ENCODE assay signal across 1 cellular context in the genomic region with DNA sequence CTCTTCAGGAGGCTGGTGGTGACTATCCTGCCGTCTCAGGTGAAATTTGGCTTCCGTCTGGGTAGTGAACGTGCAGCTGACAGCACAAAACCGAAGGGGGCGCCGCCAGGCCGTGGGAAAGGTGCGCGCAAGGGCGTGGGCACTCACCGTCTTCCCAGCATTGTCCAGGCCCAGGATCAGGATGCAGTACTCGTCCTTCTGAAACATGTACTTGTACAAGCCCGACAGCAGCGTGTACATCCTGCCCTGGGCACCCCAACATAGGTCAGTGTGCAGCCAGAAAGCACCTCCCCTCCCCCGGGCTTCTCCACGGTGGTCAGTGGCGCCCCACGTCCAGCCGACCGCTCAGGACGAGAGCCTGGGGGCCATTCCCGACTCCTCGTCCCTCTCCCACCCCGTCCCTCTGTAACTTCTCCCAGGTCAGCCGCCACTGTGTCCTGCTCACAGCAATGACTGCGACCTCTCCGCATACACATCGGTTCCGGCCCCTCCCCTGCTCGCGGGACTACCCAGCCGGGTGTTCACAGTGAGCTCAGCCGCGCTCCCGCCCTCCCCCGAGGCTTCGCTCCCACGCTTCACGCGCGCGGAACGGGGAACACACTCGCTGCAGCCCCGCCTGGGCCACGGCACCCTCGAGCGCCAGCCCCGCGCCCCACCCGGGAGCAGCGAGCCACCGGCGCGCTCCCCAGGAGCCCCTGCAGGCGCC.
TF ChIP-seq lines count a peak whose summit lies in the region.

No MANE protein-coding gene starts in this region.

TF ChIP-seq in GM12878, 131 proteins besides CTCF, POLR2A, EP300 and RAD21 (continued from another document):
- TF ChIP-seq, protein P1, sequence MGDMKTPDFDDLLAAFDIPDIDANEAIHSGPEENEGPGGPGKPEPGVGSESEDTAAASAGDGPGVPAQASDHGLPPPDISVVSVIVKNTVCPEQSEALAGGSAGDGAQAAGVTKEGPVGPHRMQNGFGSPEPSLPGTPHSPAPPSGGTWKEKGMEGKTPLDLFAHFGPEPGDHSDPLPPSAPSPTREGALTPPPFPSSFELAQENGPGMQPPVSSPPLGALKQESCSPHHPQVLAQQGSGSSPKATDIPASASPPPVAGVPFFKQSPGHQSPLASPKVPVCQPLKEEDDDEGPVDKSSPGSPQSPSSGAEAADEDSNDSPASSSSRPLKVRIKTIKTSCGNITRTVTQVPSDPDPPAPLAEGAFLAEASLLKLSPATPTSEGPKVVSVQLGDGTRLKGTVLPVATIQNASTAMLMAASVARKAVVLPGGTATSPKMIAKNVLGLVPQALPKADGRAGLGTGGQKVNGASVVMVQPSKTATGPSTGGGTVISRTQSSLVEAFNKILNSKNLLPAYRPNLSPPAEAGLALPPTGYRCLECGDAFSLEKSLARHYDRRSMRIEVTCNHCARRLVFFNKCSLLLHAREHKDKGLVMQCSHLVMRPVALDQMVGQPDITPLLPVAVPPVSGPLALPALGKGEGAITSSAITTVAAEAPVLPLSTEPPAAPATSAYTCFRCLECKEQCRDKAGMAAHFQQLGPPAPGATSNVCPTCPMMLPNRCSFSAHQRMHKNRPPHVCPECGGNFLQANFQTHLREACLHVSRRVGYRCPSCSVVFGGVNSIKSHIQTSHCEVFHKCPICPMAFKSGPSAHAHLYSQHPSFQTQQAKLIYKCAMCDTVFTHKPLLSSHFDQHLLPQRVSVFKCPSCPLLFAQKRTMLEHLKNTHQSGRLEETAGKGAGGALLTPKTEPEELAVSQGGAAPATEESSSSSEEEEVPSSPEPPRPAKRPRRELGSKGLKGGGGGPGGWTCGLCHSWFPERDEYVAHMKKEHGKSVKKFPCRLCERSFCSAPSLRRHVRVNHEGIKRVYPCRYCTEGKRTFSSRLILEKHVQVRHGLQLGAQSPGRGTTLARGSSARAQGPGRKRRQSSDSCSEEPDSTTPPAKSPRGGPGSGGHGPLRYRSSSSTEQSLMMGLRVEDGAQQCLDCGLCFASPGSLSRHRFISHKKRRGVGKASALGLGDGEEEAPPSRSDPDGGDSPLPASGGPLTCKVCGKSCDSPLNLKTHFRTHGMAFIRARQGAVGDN (IDR thresholded peaks at IDR 0.05): no peak
- TF ChIP-seq YY1 (IDR thresholded peaks at IDR 0.05; ENCODE audit: low read depth, low read length): peak; percentile 76
- no peak; the same call in 1 of the 2 replicates for TF ChIP-seq CREM (IDR thresholded peaks at IDR 0.05; ENCODE audit: low read depth)
- TF ChIP-seq NR2C2 (IDR thresholded peaks at IDR 0.05; ENCODE audit: borderline replicate concordance, control insufficient read depth, insufficient read length, low read depth): no peak
- TF ChIP-seq CHD2 (IDR thresholded peaks at IDR 0.05; ENCODE audit: borderline replicate concordance, low read depth, low read length): no peak
- no peak for TF ChIP-seq MEF2A (IDR thresholded peaks at IDR 0.05; ENCODE audit: insufficient read depth, low read depth, low read length)
- no peak for TF ChIP-seq MEF2B (IDR thresholded peaks at IDR 0.05; ENCODE audit: partially characterized antibody, poor library complexity, severe bottlenecking)
- TF ChIP-seq ZBED1 (IDR thresholded peaks at IDR 0.05; ENCODE audit: borderline replicate concordance): no peak
- TF ChIP-seq PAX5 (IDR thresholded peaks at IDR 0.05; ENCODE audit: borderline replicate concordance, low read depth, low read length): no peak
- no peak for TF ChIP-seq SUPT20H (IDR thresholded peaks at IDR 0.05; ENCODE audit: borderline replicate concordance, control insufficient read depth, low read depth, low read length)
- peak; percentile 40 to 58; a peak in 3 of 4 replicates for TF ChIP-seq BHLHE40 (IDR thresholded peaks at IDR 0.05; ENCODE audit: borderline replicate concordance in 1 of 2, low read depth in 2 of 2, low read length in 1 of 2)
- TF ChIP-seq ASH2L (IDR thresholded peaks at IDR 0.05; ENCODE audit: borderline replicate concordance, low read depth): no peak
- no peak for TF ChIP-seq CHD4 (IDR thresholded peaks at IDR 0.05)
- no peak for TF ChIP-seq NR2C1 (IDR thresholded peaks at IDR 0.05)
- TF ChIP-seq KAT2A (conservative IDR thresholded peaks at IDR 0.05; ENCODE audit: control insufficient read depth, low read depth, low read length): no peak
- TF ChIP-seq, protein P2, sequence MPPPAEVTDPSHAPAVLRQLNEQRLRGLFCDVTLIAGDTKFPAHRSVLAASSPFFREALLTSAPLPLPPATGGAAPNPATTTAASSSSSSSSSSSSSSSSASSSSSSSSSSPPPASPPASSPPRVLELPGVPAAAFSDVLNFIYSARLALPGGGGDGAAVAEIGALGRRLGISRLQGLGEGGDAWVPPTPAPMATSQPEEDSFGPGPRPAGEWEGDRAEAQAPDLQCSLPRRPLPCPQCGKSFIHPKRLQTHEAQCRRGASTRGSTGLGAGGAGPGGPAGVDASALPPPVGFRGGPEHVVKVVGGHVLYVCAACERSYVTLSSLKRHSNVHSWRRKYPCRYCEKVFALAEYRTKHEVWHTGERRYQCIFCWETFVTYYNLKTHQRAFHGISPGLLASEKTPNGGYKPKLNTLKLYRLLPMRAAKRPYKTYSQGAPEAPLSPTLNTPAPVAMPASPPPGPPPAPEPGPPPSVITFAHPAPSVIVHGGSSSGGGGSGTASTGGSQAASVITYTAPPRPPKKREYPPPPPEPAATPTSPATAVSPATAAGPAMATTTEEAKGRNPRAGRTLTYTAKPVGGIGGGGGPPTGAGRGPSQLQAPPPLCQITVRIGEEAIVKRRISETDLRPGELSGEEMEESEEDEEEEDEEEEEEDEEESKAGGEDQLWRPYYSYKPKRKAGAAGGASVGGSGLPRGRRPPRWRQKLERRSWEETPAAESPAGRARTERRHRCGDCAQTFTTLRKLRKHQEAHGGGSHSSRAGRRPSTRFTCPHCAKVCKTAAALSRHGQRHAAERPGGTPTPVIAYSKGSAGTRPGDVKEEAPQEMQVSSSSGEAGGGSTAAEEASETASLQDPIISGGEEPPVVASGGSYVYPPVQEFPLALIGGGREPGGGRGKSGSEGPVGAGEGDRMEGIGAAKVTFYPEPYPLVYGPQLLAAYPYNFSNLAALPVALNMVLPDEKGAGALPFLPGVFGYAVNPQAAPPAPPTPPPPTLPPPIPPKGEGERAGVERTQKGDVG (CRISPR knock-in tag; IDR thresholded peaks at IDR 0.05): no peak
- no peak for TF ChIP-seq HDAC6 (IDR thresholded peaks at IDR 0.05; ENCODE audit: unreplicated experiment)
- no peak for TF ChIP-seq BACH1 (IDR thresholded peaks at IDR 0.05; ENCODE audit: borderline replicate concordance)
- no peak for TF ChIP-seq STAT1 (conservative IDR thresholded peaks at IDR 0.05)
- TF ChIP-seq HCFC1 (IDR thresholded peaks at IDR 0.05; ENCODE audit: low read length): no peak
- TF ChIP-seq LARP7 (IDR thresholded peaks at IDR 0.05): no peak
- no peak for TF ChIP-seq RB1 (IDR thresholded peaks at IDR 0.05; ENCODE audit: borderline replicate concordance)
- TF ChIP-seq YBX1 (IDR thresholded peaks at IDR 0.05): no peak
- TF ChIP-seq IRF4 (IDR thresholded peaks at IDR 0.05; ENCODE audit: low read depth, low read length): peak; percentile 67; the same call in 1 of the 2 replicates
- TF ChIP-seq, protein P3, sequence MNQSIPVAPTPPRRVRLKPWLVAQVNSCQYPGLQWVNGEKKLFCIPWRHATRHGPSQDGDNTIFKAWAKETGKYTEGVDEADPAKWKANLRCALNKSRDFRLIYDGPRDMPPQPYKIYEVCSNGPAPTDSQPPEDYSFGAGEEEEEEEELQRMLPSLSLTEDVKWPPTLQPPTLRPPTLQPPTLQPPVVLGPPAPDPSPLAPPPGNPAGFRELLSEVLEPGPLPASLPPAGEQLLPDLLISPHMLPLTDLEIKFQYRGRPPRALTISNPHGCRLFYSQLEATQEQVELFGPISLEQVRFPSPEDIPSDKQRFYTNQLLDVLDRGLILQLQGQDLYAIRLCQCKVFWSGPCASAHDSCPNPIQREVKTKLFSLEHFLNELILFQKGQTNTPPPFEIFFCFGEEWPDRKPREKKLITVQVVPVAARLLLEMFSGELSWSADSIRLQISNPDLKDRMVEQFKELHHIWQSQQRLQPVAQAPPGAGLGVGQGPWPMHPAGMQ (IDR thresholded peaks at IDR 0.05; ENCODE audit: borderline replicate concordance): no peak
- TF ChIP-seq FOXK2 (IDR thresholded peaks at IDR 0.05): no peak; the same call in 1 of the 2 replicates
